Comparison of ENCODE assay signal across 19 cellular contexts in genomic region chr4:35253331-35253730, GRCh38.
DNase-seq lines count a peak whose midpoint lies in the region; TF ChIP-seq lines count a peak whose summit lies in the region.
"Had no signal": no experiment of that assay in that cellular context is flagged by ENCODE, and none has a peak within 500 bp of the region (broad histone marks: within the 10 kb centered on the region; RNA-seq: fewer than 3 reads in every experiment).

No MANE protein-coding gene starts in this region.

- no peaks in the 10 kb centered on the region for H3K36me3 ChIP-seq in mesendoderm (ENCODE audit: control insufficient read depth, insufficient read depth, low read length)
- H3K36me3 ChIP-seq: BLaER1 had no signal

- no peak overlapping the region for H3K9ac ChIP-seq in mesendoderm (ENCODE audit: low read length)
- H3K9ac ChIP-seq: BLaER1 had no signal

- H4K5ac ChIP-seq in mesendoderm (ENCODE audit: low read length), result no peak overlapping the region

- DNase-seq in LNCaP clone FGC (ENCODE audit: low read depth), result peak; percentile 51
- peak; percentile 8 for DNase-seq in mesendoderm
- no peak for DNase-seq in lower leg skin (ENCODE audit: low spot score in 2 of 2)
- no peak for DNase-seq in activated T-helper 2 cell treated with anti-CD3 and anti-CD28 coated beads, Interferon-gamma antibody, Interleukin-2, Interleukin-4, amounts not matched to agents 10 μg/mL and 5 μg/mL and 100 μg/mL, durations not matched to agents 14 hours and 24 hours and 36 hours (ENCODE audit: low spot score)
- DNase-seq in GM10266 (ENCODE audit: extremely low spot score), result no peak
- DNase-seq: Caco-2; CD4-positive, CD25-positive, alpha-beta regulatory T cell; CD8-positive, alpha-beta T cell; DMS153; DMS79; EL; GDM1; H9; HFFc6 had no signal

- no peak for TF ChIP-seq POLR2A in lower leg skin (IDR thresholded peaks at IDR 0.05)

- H3K79me1 ChIP-seq in mesendoderm (ENCODE audit: low read length), result no peaks in the 10 kb centered on the region

- no peak overlapping the region for H2AK5ac ChIP-seq in mesendoderm (ENCODE audit: low read length)

- H3K4ac ChIP-seq in mesendoderm (ENCODE audit: low read depth, low read length), result no peak overlapping the region

- no peak overlapping the region for H3K23ac ChIP-seq in mesendoderm (ENCODE audit: low read length)

- H3K27me3 Mint-ChIP-seq in activated T-helper 2 cell treated with anti-CD3 and anti-CD28 coated beads, Interferon-gamma antibody, Interleukin-2, Interleukin-4, amounts not matched to agents 10 μg/mL and 5 μg/mL and 100 μg/mL, durations not matched to agents 14 hours and 24 hours and 36 hours (ENCODE audit: low read depth), result no peaks in the 10 kb centered on the region
- H3K27me3 Mint-ChIP-seq: B cell; CD4-positive, CD25-positive, alpha-beta regulatory T cell had no signal

- H3K27me3 ChIP-seq in mesendoderm (ENCODE audit: insufficient read depth, low read length, poor library complexity), result no peaks in the 10 kb centered on the region
- H3K27me3 ChIP-seq: BLaER1 had no signal

- H4K8ac ChIP-seq in mesendoderm (ENCODE audit: low read depth, low read length), result no peak overlapping the region

- H3K4me3 ChIP-seq in LNCaP clone FGC (ENCODE audit: low read depth, low read length) (no peak overlapping the region), mesendoderm (ENCODE audit: low read length) (no peak overlapping the region), lower leg skin (ENCODE audit: low read depth, poor library complexity, severe bottlenecking) (no peak overlapping the region)
- H3K4me3 ChIP-seq: BLaER1, GM23338 had no signal

- no peak overlapping the region for H3K27ac Mint-ChIP-seq in activated T-helper 2 cell treated with anti-CD3 and anti-CD28 coated beads, Interferon-gamma antibody, Interleukin-2, Interleukin-4, amounts not matched to agents 10 μg/mL and 5 μg/mL and 100 μg/mL, durations not matched to agents 14 hours and 24 hours and 36 hours
- H3K27ac Mint-ChIP-seq: B cell; CD4-positive, CD25-positive, alpha-beta regulatory T cell; CD8-positive, alpha-beta T cell; GM23338; H9; HFFc6 had no signal

- no peaks in the 10 kb centered on the region for H3K79me2 ChIP-seq in mesendoderm (ENCODE audit: control insufficient read depth, insufficient read depth, low read length)

- intact Hi-C loops in lower leg skin (cut with DNase I; ENCODE audit: low total_unique reads), result no loop called here
- intact Hi-C loops in activated T-helper 2 cell treated with anti-CD3 and anti-CD28 coated beads, Interferon-gamma antibody, Interleukin-2, Interleukin-4, amounts not matched to agents 10 μg/mL and 5 μg/mL and 100 μg/mL, durations not matched to agents 14 hours and 24 hours and 36 hours (cut with micrococcal nuclease), result no loop called here

- H3K9me3 Mint-ChIP-seq in activated T-helper 2 cell treated with anti-CD3 and anti-CD28 coated beads, Interferon-gamma antibody, Interleukin-2, Interleukin-4, amounts not matched to agents 10 μg/mL and 5 μg/mL and 100 μg/mL, durations not matched to agents 14 hours and 24 hours and 36 hours, result no peaks in the 10 kb centered on the region
- H3K9me3 Mint-ChIP-seq: CD8-positive, alpha-beta T cell; GM23338; H9 had no signal

- H3K36me3 Mint-ChIP-seq in activated T-helper 2 cell treated with anti-CD3 and anti-CD28 coated beads, Interferon-gamma antibody, Interleukin-2, Interleukin-4, amounts not matched to agents 10 μg/mL and 5 μg/mL and 100 μg/mL, durations not matched to agents 14 hours and 24 hours and 36 hours (ENCODE audit: low read depth), result no peaks in the 10 kb centered on the region
- H3K36me3 Mint-ChIP-seq: CD4-positive, CD25-positive, alpha-beta regulatory T cell; CD8-positive, alpha-beta T cell had no signal

- no CpG with 5 or more reads among the region's 2 CpGs for WGBS in mesendoderm (ENCODE audit: extremely low coverage, insufficient coverage, low lambda C conversion rate)
- 83 to 89% methylated on average over 2 of the region's 2 CpGs for WGBS in lower leg skin, 2 donors

- H2BK120ac ChIP-seq in mesendoderm (ENCODE audit: low read depth, low read length), result no peak overlapping the region

- H2BK5ac ChIP-seq in mesendoderm (ENCODE audit: low read length), result no peak overlapping the region

- H3K27ac ChIP-seq in VCaP (peak overlapping the region; percentile 79), mesendoderm (ENCODE audit: low read depth, low read length) (no peak overlapping the region)
- H3K27ac ChIP-seq: BLaER1, C4-2B had no signal

- no peaks in the 10 kb centered on the region for H3K4me1 Mint-ChIP-seq in activated T-helper 2 cell treated with anti-CD3 and anti-CD28 coated beads, Interferon-gamma antibody, Interleukin-2, Interleukin-4, amounts not matched to agents 10 μg/mL and 5 μg/mL and 100 μg/mL, durations not matched to agents 14 hours and 24 hours and 36 hours (ENCODE audit: low read depth)
- H3K4me1 Mint-ChIP-seq: B cell; CD4-positive, CD25-positive, alpha-beta regulatory T cell had no signal

- no peak overlapping the region for H2BK15ac ChIP-seq in mesendoderm (replicated peaks; ENCODE audit: low read depth)

- no peak overlapping the region for H3K18ac ChIP-seq in mesendoderm (ENCODE audit: low read length)

- H3K4me2 ChIP-seq in mesendoderm (ENCODE audit: low read length), result no peak overlapping the region
- H3K4me2 ChIP-seq: BLaER1, GM23338 had no signal

- H3K56ac ChIP-seq in mesendoderm (ENCODE audit: low read length), result no peak overlapping the region

- no peak overlapping the region for H3K4me3 Mint-ChIP-seq in activated T-helper 2 cell treated with anti-CD3 and anti-CD28 coated beads, Interferon-gamma antibody, Interleukin-2, Interleukin-4, amounts not matched to agents 10 μg/mL and 5 μg/mL and 100 μg/mL, durations not matched to agents 14 hours and 24 hours and 36 hours (ENCODE audit: low read depth)
- H3K4me3 Mint-ChIP-seq: B cell; CD4-positive, CD25-positive, alpha-beta regulatory T cell; CD8-positive, alpha-beta T cell; GM23338; H9; HFFc6 had no signal

- TF ChIP-seq CTCF in LNCaP clone FGC (IDR thresholded peaks at IDR 0.05; ENCODE audit: control insufficient read depth, extremely low read depth, insufficient read depth), result no peak
- TF ChIP-seq CTCF in VCaP (conservative IDR thresholded peaks at IDR 0.05), result no peak
- TF ChIP-seq CTCF in lower leg skin (IDR thresholded peaks at IDR 0.05), result no peak
- no peak for TF ChIP-seq CTCF in GM10266 (IDR thresholded peaks at IDR 0.05; ENCODE audit: control insufficient read depth, insufficient read depth, low read depth, missing control alignments)

- H3K4me1 ChIP-seq in mesendoderm (ENCODE audit: control insufficient read depth, low read depth, low read length), result no peaks in the 10 kb centered on the region
- H3K4me1 ChIP-seq: BLaER1, Caco-2 had no signal

Comparison
In these comparisons a context has a peak if more than half of its experiments do, and no peak if none do; other contexts are left out.
1. DNase-seq: peak in LNCaP clone FGC (single experiment) and mesendoderm (single experiment); none in lower leg skin (0 of 2), activated T-helper 2 cell treated with anti-CD3 and anti-CD28 coated beads, Interferon-gamma antibody, Interleukin-2, Interleukin-4, amounts not matched to agents 10 μg/mL and 5 μg/mL and 100 μg/mL, durations not matched to agents 14 hours and 24 hours and 36 hours (single experiment) and GM10266 (single experiment).